ENCODE assay signal across 35 cellular contexts in the genomic region with DNA sequence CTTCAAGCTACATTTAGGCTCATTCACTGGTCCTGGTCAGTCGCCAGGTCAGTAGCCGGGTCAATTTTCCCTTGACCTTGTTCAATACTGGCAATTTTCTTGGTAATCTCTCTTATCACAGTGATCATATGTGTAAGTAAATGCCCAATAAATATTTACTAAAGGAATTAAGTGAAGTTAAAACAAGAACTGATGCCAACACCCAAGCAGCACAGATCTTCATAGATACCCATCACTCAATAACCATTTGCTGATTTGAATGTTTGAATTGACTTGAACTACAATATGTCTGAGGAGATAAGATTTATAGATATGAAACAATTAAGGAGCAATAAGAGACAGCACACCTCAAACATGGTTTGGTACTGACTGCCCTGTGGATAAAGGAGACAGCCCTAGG.
"Had no signal": no experiment of that assay in that cellular context is flagged by ENCODE, and none has a peak within 500 bp of the region (broad histone marks: within the 10 kb centered on the region; RNA-seq: fewer than 3 reads in every experiment).

No MANE protein-coding gene starts in this region.

- H3K4me3 ChIP-seq: MG63 had no signal

- DNase-seq: Karpas-422, Kasumi-1, MG63, MM.1S, MV-4-11, NCI-H1048, NCI-H1092, NCI-H1092 treated with DMSO at 0.1 percent for 48 hours, NCI-H1105, NCI-H1105 treated with DMSO at 0.1 percent for 48 hours, NCI-H1417, NCI-H1417 treated with DMSO at 0.1 percent for 48 hours, NCI-H1436, NCI-H1436 treated with DMSO at 0.1 percent for 48 hours, NCI-H146, NCI-H1694, NCI-H1694 treated with DMSO at 0.1 percent for 48 hours, NCI-H187, NCI-H187 treated with DMSO at 0.1 percent for 48 hours, NCI-H1930, NCI-H2029, NCI-H2029 treated with DMSO at 0.1 percent for 48 hours, NCI-H2081, NCI-H2081 treated with DMSO at 0.1 percent for 48 hours, NCI-H2107, NCI-H2171, NCI-H2171 treated with DMSO at 0.1 percent for 48 hours, NCI-H2227 treated with DMSO at 0.1 percent for 48 hours, NCI-H226, NCI-H345, NCI-H446, NCI-H446 treated with DMSO at 0.1 percent for 48 hours, NCI-H510A, NCI-H510A treated with DMSO at 0.1 percent for 48 hours, NCI-H524 had no signal
